ENCODE assay signal across 23 cellular contexts in genomic region chr20:6887966-6888365, GRCh38.
DNase-seq lines count a peak whose midpoint lies in the region; ATAC-seq, FAIRE-seq and TF ChIP-seq lines count a peak whose summit lies in the region.
"Had no signal": no experiment of that assay in that cellular context is flagged by ENCODE, and none has a peak within 500 bp of the region (broad histone marks: within the 10 kb centered on the region; RNA-seq: fewer than 3 reads in every experiment).

No MANE protein-coding gene starts in this region.

- no peak for TF ChIP-seq RAD21 in GM12878 (IDR thresholded peaks at IDR 0.05; ENCODE audit: insufficient read depth, low read depth, low read length)

- H3K4me2 ChIP-seq in GM12878 (ENCODE audit: control insufficient read depth, insufficient read depth), result no peak overlapping the region

- H3K9me3 ChIP-seq in GM12878 (replicated peaks; ENCODE audit: control insufficient read depth, insufficient read depth, low read length), result no peaks in the 10 kb centered on the region
- H3K9me3 ChIP-seq: BE2C, Caco-2 had no signal

- SMC1A ChIA-PET in GM12878 (lab: Charles Lee; ENCODE audit: uncharacterized antibody, unreplicated experiment), result interaction anchor here (0.9 to 16.0 kb wide), 16 partner anchors 10 to 58 kb away, joined by 3 to 203 read pairs (median 8); no protein-coding TSS in a partner anchor

- DNase-seq in HL-60 (ENCODE audit: low read depth in 1 of 2, low spot score in 1 of 2), result no peak
- DNase-seq in GM12878 (ENCODE audit: low read depth, low spot score), result no peak
- no peak for DNase-seq in nephron progenitor cell
- DNase-seq in stimulated activated naive CD8-positive, alpha-beta T cell treated with anti-CD3 and anti-CD28 coated beads, Interleukin-15, Interleukin-2, amounts not matched to agents 100 U/mL and 50 U/mL, for 24 hours, result no peak
- no peak for DNase-seq in HTR-8/SVneo (ENCODE audit: insufficient read length, low spot score)
- DNase-seq: ACHN; BE2C; C1 segment of cervical spinal cord; Caco-2; CD4-positive, alpha-beta T cell; GOT3; H7; HFFc6; KBM-7 had no signal

- H3K36me3 Mint-ChIP-seq in nephron progenitor cell (ENCODE audit: low read depth), result peaks cover 4% of the 10 kb centered on the region

- no TSS peak for BruUV-seq in GM12878 (replicated peaks; lab: Mats Ljungman, UMichigan)

- FAIRE-seq in GM12878 (lab: Jason Lieb, UNC), result no peak
- no peak for FAIRE-seq in HTR-8/SVneo (lab: Jason Lieb, UNC)
- FAIRE-seq: A204.1, D721Med, G401.6, GM12892, GM18507 had no signal

- POLR2A ChIA-PET in GM12878 (lab: Charles Lee), result interaction anchor here (1.0 to 5.5 kb wide), 9 partner anchors 11 to 51 kb away, joined by 3 to 33 read pairs (median 6); no protein-coding TSS in a partner anchor

- peaks cover 42% of the 10 kb centered on the region for H3K4me1 Mint-ChIP-seq in nephron progenitor cell

- H3K27me3 ChIP-seq in HL-60 (ENCODE audit: insufficient read depth, poor library complexity, severe bottlenecking) (no peaks in the 10 kb centered on the region), GM12878 (replicated peaks in 1 of 2; ENCODE audit: control insufficient read depth in 2 of 2, insufficient read depth in 2 of 2, low read length in 1 of 2) (no peaks in the 10 kb centered on the region)
- H3K27me3 ChIP-seq: BE2C had no signal

- 36% methylated on average over 4 of the region's 4 CpGs for WGBS in GM12878 (ENCODE audit: insufficient coverage, insufficient replicate concordance, low lambda C conversion rate, missing lambda C conversion rate)

- no peak overlapping the region for H3K9ac ChIP-seq in GM12878 (ENCODE audit: control insufficient read depth, insufficient read depth, low read length)

- H3K4me3 ChIP-seq in HL-60 (replicated peaks; ENCODE audit: insufficient read depth, low read length) (no peak overlapping the region), GM12878 (no peak overlapping the region)

- no peak overlapping the region for H3K4me3 Mint-ChIP-seq in nephron progenitor cell
- H3K4me3 Mint-ChIP-seq: CD4-positive, alpha-beta T cell; HFFc6; IgD-negative memory B cell had no signal

- intact Hi-C loops in GM12878 (cut with micrococcal nuclease; ENCODE audit: unreplicated experiment), result no loop called here

- no peaks in the 10 kb centered on the region for H4K20me1 ChIP-seq in GM12878 (ENCODE audit: control insufficient read depth, insufficient read depth)

- H3K36me3 ChIP-seq in GM12878 (ENCODE audit: control insufficient read depth in 2 of 2, insufficient read depth in 2 of 2, low read length in 1 of 2), result no peaks in the 10 kb centered on the region
- H3K36me3 ChIP-seq: BE2C had no signal

- H3K4me1 ChIP-seq in GM12878 (ENCODE audit: control insufficient read depth, insufficient read depth, low read length), result no peaks in the 10 kb centered on the region
- H3K4me1 ChIP-seq: BE2C, Caco-2 had no signal

- in situ Hi-C loops in GM12878 (cut with MboI), result no loop called here

- RAD21 ChIA-PET in GM12878 (lab: Charles Lee; ENCODE audit: unreplicated experiment), result interaction anchor here (0.8 to 7.5 kb wide), 8 partner anchors 18 to 51 kb away, joined by 3 to 75 read pairs (median 9); no protein-coding TSS in a partner anchor

- H3K27ac ChIP-seq in HL-60 (replicated peaks) (0 out of 2 replicates have a peak overlapping the region, but pooled peaks have one; percentile 40), GM12878 (ENCODE audit: control insufficient read depth, insufficient read depth) (no peak overlapping the region)

- H2AFZ ChIP-seq in GM12878 (ENCODE audit: control insufficient read depth, low read depth, low read length), result no peak overlapping the region

- TF ChIP-seq CTCF in HL-60 (IDR thresholded peaks at IDR 0.05; ENCODE audit: insufficient read depth, low read length), result no peak
- no peak for TF ChIP-seq CTCF in GM12878 (IDR thresholded peaks at IDR 0.05 in 2 of 3, conservative IDR thresholded peaks at IDR 0.05 in 1 of 3; ENCODE audit: control insufficient read depth in 2 of 3, extremely low read depth in 1 of 3, insufficient read depth in 1 of 3, low read depth in 3 of 3, low read length in 3 of 3)
- TF ChIP-seq CTCF in nephron progenitor cell (IDR thresholded peaks at IDR 0.05), result no peak

- TF ChIP-seq POLR2A in GM12878 (IDR thresholded peaks at IDR 0.05; ENCODE audit: low read depth, low read length), result no peak

- H3K79me2 ChIP-seq in GM12878 (ENCODE audit: control insufficient read depth, insufficient read depth, low read length), result no peaks in the 10 kb centered on the region

- TF ChIP-seq EP300 in GM12878 (IDR thresholded peaks at IDR 0.05; ENCODE audit: borderline replicate concordance in 1 of 2, control insufficient read depth in 1 of 2, low read depth in 2 of 2, low read length in 2 of 2), result no peak

- CTCF ChIA-PET in GM12878 (lab: Yijun Ruan, JAX), result interaction anchor here (1.1 to 5.3 kb wide), 7 partner anchors 12 to 306 kb away, joined by 3 to 34 read pairs (median 4); no protein-coding TSS in a partner anchor

- no peaks in the 10 kb centered on the region for H3K9me3 Mint-ChIP-seq in nephron progenitor cell

- H3K27ac Mint-ChIP-seq in nephron progenitor cell, result peak overlapping the region; percentile 77
- H3K27ac Mint-ChIP-seq: CD4-positive, alpha-beta T cell; HFFc6; IgD-negative memory B cell had no signal

- ATAC-seq in GM12878, result peak; percentile 41
- ATAC-seq in HG02840 (IDR thresholded peaks at IDR 0.05; ENCODE audit: low FRiP score, unreplicated experiment), result no peak
- ATAC-seq in stimulated activated naive CD8-positive, alpha-beta T cell treated with anti-CD3 and anti-CD28 coated beads, Interleukin-15, Interleukin-2, amounts not matched to agents 100 U/mL and 50 U/mL, for 24 hours, result no peak
- ATAC-seq in HG02970 (IDR thresholded peaks at IDR 0.05; ENCODE audit: low FRiP score, unreplicated experiment), result no peak
- ATAC-seq: HCT116 had no signal

- peaks cover 3% of the 10 kb centered on the region for H3K27me3 Mint-ChIP-seq in nephron progenitor cell (ENCODE audit: low read depth, poor library complexity)
- H3K27me3 Mint-ChIP-seq: CD4-positive, alpha-beta T cell; IgD-negative memory B cell had no signal

TF ChIP-seq in GM12878, 131 proteins besides CTCF, POLR2A, EP300 and RAD21:
- 0 out of 2 replicates have a peak, but pooled peaks have one; percentile 33 for TF ChIP-seq GATAD2B (conservative IDR thresholded peaks at IDR 0.05; ENCODE audit: low read depth)
- no peak for TF ChIP-seq CBFB (IDR thresholded peaks at IDR 0.05; ENCODE audit: low read depth)
- TF ChIP-seq NFIC (IDR thresholded peaks at IDR 0.05; ENCODE audit: low read depth, low read length), result no peak
- TF ChIP-seq IKZF1 (conservative IDR thresholded peaks at IDR 0.05), result peak; percentile 47
